In the genomic region with DNA sequence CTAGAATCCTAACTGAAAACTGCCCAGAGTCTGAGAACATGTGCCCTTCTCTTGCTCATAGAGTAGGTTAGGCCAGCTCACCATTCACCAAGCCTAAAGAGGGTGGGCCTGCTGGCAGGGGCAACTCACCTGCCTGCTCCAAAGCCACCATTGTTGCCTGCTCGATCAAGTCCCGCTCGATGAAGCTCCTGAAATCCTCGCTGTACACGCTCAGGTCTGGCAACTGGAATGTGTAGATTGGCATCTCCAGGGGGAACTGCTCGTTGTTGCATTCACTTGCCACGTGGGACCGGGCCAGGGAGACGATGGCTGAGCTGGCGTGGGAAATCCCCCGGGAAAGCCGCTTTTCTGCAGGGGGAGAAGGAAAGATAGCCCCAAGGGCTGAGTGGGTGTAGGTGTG, we compare ENCODE assay signal across 3 cellular contexts.
"Had no signal": no experiment of that assay in that cellular context is flagged by ENCODE, and none has a peak within 500 bp of the region (broad histone marks: within the 10 kb centered on the region; RNA-seq: fewer than 3 reads in every experiment).

No MANE protein-coding gene starts in this region.

- DNase-seq: GDM1, GF-D8 had no signal

- H3K4me3 ChIP-seq: GM12878 had no signal

- ATAC-seq: GM12878 had no signal
